ENCODE assay signal across 19 cellular contexts in genomic region chr11:119933584-119933983, GRCh38.
A peak's percentile ranks its signal among the peaks of the same experiment; 100 is the strongest.
DNase-seq lines count a peak whose midpoint lies in the region; ATAC-seq and TF ChIP-seq lines count a peak whose summit lies in the region.
"Had no signal": no experiment of that assay in that cellular context is flagged by ENCODE, and none has a peak within 500 bp of the region (broad histone marks: within the 10 kb centered on the region; RNA-seq: fewer than 3 reads in every experiment).

No MANE protein-coding gene starts in this region.

- H3K56ac ChIP-seq in mesendoderm (ENCODE audit: low read length): no peak overlapping the region

- no peak overlapping the region for H2AK5ac ChIP-seq in mesendoderm (ENCODE audit: low read length)

- POLR2A ChIA-PET in Panc1 (lab: Charles Lee): interaction anchor here (0.6 kb wide), 1 partner anchor 47 kb away, joined by 4 read pairs; no protein-coding TSS in a partner anchor

- ATAC-seq in Panc1 (0 out of 2 replicates have a peak, but pooled peaks have one; percentile 22), upper lobe of right lung (no peak), HG03571 (IDR thresholded peaks at IDR 0.05; ENCODE audit: unreplicated experiment) (no peak)
- ATAC-seq: CD8-positive, alpha-beta T cell; GM12878; GM23338; HCT116 had no signal

- H3K36me3 ChIP-seq in Panc1 (ENCODE audit: control insufficient read depth, insufficient read depth, low read length) (no peaks in the 10 kb centered on the region), mesendoderm (ENCODE audit: control insufficient read depth, insufficient read depth, low read length) (no peaks in the 10 kb centered on the region), upper lobe of right lung (no peaks in the 10 kb centered on the region)
- H3K36me3 ChIP-seq: BLaER1 had no signal

- H3K4me1 ChIP-seq in Panc1 (ENCODE audit: control insufficient read depth, insufficient read depth, low read length): no peaks in the 10 kb centered on the region
- H3K4me1 ChIP-seq in mesendoderm (ENCODE audit: control insufficient read depth, low read depth, low read length): no peaks in the 10 kb centered on the region
- H3K4me1 ChIP-seq in upper lobe of right lung: no peaks in the 10 kb centered on the region
- H3K4me1 ChIP-seq: Caco-2 had no signal

- no CpG with 5 or more reads among the region's 5 CpGs for WGBS in mesendoderm (ENCODE audit: extremely low coverage, insufficient coverage, low lambda C conversion rate)

- no peak overlapping the region for H2BK5ac ChIP-seq in mesendoderm (ENCODE audit: low read length)

- no peak overlapping the region for H3K9ac ChIP-seq in mesendoderm (ENCODE audit: low read length)
- H3K9ac ChIP-seq: BLaER1 had no signal

- H3K4me3 ChIP-seq in Panc1 (ENCODE audit: low read depth in 2 of 2, low read length in 2 of 2) (no peak overlapping the region), mesendoderm (ENCODE audit: low read length) (no peak overlapping the region), upper lobe of right lung (no peak overlapping the region)
- H3K4me3 ChIP-seq: BLaER1, GM12878, GM23338 had no signal

- H4K8ac ChIP-seq in mesendoderm (ENCODE audit: low read depth, low read length): no peak overlapping the region

- H3K79me1 ChIP-seq in mesendoderm (ENCODE audit: low read length): no peaks in the 10 kb centered on the region

- in situ Hi-C loops in Panc1 (cut with HindIII; ENCODE audit: low pct_unique_long_range_greater_than_20kb, low sequenced_read_pairs): no loop called here

- intact Hi-C loops in Panc1 (cut with micrococcal nuclease; ENCODE audit: unreplicated experiment): no loop called here
- intact Hi-C loops in upper lobe of right lung (cut with DNase I): no loop called here

- no peak overlapping the region for H3K4me2 ChIP-seq in mesendoderm (ENCODE audit: low read length)
- H3K4me2 ChIP-seq: BLaER1 had no signal

- H3K9me3 ChIP-seq in Panc1 (ENCODE audit: control insufficient read depth, insufficient read depth, low read depth, low read length): no peaks in the 10 kb centered on the region
- H3K9me3 ChIP-seq in upper lobe of right lung: no peaks in the 10 kb centered on the region
- H3K9me3 ChIP-seq: BLaER1, Caco-2 had no signal

- DNase-seq in Panc1 (ENCODE audit: low read depth, low spot score) (no peak), mesendoderm (peak; percentile 14), upper lobe of right lung (peak; percentile 15)
- DNase-seq in activated CD4-positive, alpha-beta T cell treated with anti-CD3 and anti-CD28 coated beads, Interleukin-2, amount 50 U/mL, for 4 hours: no peak
- DNase-seq in activated CD8-positive, alpha-beta memory T cell treated with anti-CD3 and anti-CD28 coated beads, Interleukin-2, amount 50 U/mL, for 4 hours: no peak
- DNase-seq: Caco-2; CD4-positive, CD25-positive, alpha-beta regulatory T cell; CD8-positive, alpha-beta T cell; DMS153; DND-41; GDM1; H9; HFFc6 had no signal

- no peak overlapping the region for H3K23ac ChIP-seq in mesendoderm (ENCODE audit: low read length)

- no peak overlapping the region for H3K18ac ChIP-seq in mesendoderm (ENCODE audit: low read length)

- BruUV-seq in Panc1 (replicated peaks; lab: Mats Ljungman, UMichigan): no TSS peak

- H3K27ac ChIP-seq in Panc1 (ENCODE audit: low read length): no peak overlapping the region
- H3K27ac ChIP-seq in mesendoderm (ENCODE audit: low read depth, low read length): no peak overlapping the region
- no peak overlapping the region for H3K27ac ChIP-seq in upper lobe of right lung
- H3K27ac ChIP-seq: BLaER1, C4-2B had no signal

- H3K79me2 ChIP-seq in mesendoderm (ENCODE audit: control insufficient read depth, insufficient read depth, low read length): no peaks in the 10 kb centered on the region

- H2BK120ac ChIP-seq in mesendoderm (ENCODE audit: low read depth, low read length): no peak overlapping the region

- no peak overlapping the region for H2BK15ac ChIP-seq in mesendoderm (replicated peaks; ENCODE audit: low read depth)

- TF ChIP-seq CTCF in Panc1 (IDR thresholded peaks at IDR 0.05) (no peak), upper lobe of right lung (IDR thresholded peaks at IDR 0.05) (no peak)

- H3K4ac ChIP-seq in mesendoderm (ENCODE audit: low read depth, low read length): no peak overlapping the region

- H4K5ac ChIP-seq in mesendoderm (ENCODE audit: low read length): no peak overlapping the region

- CTCF ChIA-PET in Panc1 (lab: Charles Lee): no interaction called here

- H3K27me3 ChIP-seq in Panc1 (ENCODE audit: control insufficient read depth, insufficient read depth, low read length) (peaks cover 31% of the 10 kb centered on the region), mesendoderm (ENCODE audit: insufficient read depth, low read length, poor library complexity) (no peaks in the 10 kb centered on the region), upper lobe of right lung (peaks cover 3% of the 10 kb centered on the region)
- H3K27me3 ChIP-seq: BLaER1 had no signal

Comparison
In these comparisons a context has a peak if more than half of its experiments do, and no peak if none do; other contexts are left out.
1. DNase-seq: peak in mesendoderm (single experiment) and upper lobe of right lung (single experiment); none in Panc1 (single experiment), activated CD4-positive, alpha-beta T cell treated with anti-CD3 and anti-CD28 coated beads, Interleukin-2, amount 50 U/mL, for 4 hours (0 of 2) and activated CD8-positive, alpha-beta memory T cell treated with anti-CD3 and anti-CD28 coated beads, Interleukin-2, amount 50 U/mL, for 4 hours (single experiment).